ENCODE assay signal across 1 cellular context in the genomic region with DNA sequence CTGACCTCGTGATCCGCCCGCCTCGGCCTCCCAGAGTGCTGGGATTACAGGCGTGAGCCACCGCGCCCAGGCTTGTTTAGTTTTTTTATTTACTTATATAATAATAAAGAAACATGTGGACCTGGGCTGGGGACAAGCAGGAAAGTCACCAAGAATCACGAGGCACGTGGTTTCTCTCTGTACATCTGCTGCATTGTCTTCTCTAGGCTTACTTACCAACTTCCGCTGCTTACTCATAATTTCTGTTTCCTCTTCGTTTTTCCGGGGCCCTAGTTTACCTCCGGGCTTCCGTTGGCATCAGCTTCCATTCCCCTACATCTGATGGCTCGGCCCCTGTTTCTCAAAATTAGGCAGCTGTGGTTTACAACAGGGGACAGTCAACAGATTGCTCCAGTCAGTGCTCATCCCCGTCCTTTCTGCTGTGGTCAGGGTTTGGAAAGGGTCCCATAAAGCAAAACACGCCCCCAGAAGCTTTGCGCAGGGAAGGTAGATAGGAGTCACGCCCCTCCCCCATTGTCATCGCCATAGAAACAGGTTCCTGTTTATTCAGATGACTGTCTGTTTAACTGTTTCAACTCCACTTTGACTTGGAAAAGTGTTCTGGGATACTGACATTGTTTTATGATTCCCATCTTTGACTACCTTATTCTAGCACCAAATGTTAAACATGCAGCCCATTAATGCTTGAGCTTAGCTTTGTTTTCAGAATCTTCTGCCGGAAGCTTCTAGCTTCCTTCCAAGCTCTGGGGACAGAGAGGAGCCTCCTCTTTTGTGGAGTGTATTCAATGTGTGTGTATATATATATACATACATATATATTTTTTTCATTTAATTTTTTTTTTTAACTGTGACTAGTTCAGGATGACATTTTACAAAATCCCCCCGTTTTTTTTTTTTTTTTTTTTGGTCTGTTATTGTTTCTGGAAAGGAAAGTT.
TF ChIP-seq lines count a peak whose summit lies in the region.

No MANE protein-coding gene starts in this region.

TF ChIP-seq in GM12878, 131 proteins besides CTCF, POLR2A, EP300 and RAD21 (continued from another document):
- TF ChIP-seq, protein P1, sequence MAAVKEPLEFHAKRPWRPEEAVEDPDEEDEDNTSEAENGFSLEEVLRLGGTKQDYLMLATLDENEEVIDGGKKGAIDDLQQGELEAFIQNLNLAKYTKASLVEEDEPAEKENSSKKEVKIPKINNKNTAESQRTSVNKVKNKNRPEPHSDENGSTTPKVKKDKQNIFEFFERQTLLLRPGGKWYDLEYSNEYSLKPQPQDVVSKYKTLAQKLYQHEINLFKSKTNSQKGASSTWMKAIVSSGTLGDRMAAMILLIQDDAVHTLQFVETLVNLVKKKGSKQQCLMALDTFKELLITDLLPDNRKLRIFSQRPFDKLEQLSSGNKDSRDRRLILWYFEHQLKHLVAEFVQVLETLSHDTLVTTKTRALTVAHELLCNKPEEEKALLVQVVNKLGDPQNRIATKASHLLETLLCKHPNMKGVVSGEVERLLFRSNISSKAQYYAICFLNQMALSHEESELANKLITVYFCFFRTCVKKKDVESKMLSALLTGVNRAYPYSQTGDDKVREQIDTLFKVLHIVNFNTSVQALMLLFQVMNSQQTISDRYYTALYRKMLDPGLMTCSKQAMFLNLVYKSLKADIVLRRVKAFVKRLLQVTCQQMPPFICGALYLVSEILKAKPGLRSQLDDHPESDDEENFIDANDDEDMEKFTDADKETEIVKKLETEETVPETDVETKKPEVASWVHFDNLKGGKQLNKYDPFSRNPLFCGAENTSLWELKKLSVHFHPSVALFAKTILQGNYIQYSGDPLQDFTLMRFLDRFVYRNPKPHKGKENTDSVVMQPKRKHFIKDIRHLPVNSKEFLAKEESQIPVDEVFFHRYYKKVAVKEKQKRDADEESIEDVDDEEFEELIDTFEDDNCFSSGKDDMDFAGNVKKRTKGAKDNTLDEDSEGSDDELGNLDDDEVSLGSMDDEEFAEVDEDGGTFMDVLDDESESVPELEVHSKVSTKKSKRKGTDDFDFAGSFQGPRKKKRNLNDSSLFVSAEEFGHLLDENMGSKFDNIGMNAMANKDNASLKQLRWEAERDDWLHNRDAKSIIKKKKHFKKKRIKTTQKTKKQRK (IDR thresholded peaks at IDR 0.05; ENCODE audit: low read depth, low read length) = no peak
- TF ChIP-seq FOXK2 (IDR thresholded peaks at IDR 0.05) (no peak), BMI1 (IDR thresholded peaks at IDR 0.05; ENCODE audit: borderline replicate concordance) (peak; percentile 55; the same call in 1 of the 2 replicates), CEBPB (IDR thresholded peaks at IDR 0.05; ENCODE audit: borderline replicate concordance in 1 of 2, low read depth in 2 of 2, low read length in 2 of 2) (no peak), SMAD1 (IDR thresholded peaks at IDR 0.05; ENCODE audit: low read depth, partially characterized antibody) (no peak), CHD2 (IDR thresholded peaks at IDR 0.05; ENCODE audit: borderline replicate concordance, low read depth, low read length) (0 out of 2 replicates have a peak, but pooled peaks have one; percentile 50), DPF2 (IDR thresholded peaks at IDR 0.05) (peak; percentile 54; the same call in 1 of the 2 replicates), ETV6 (conservative IDR thresholded peaks at IDR 0.05 in 1 of 2, IDR thresholded peaks at IDR 0.05 in 1 of 2; ENCODE audit: borderline replicate concordance in 1 of 2, low read depth in 1 of 2) (peak in 1 of 2 experiments; percentile 97; a peak in 2 of 4 replicates), TAF1 (IDR thresholded peaks at IDR 0.05; ENCODE audit: borderline replicate concordance, low read depth, low read length) (no peak)
- TF ChIP-seq, protein P2, sequence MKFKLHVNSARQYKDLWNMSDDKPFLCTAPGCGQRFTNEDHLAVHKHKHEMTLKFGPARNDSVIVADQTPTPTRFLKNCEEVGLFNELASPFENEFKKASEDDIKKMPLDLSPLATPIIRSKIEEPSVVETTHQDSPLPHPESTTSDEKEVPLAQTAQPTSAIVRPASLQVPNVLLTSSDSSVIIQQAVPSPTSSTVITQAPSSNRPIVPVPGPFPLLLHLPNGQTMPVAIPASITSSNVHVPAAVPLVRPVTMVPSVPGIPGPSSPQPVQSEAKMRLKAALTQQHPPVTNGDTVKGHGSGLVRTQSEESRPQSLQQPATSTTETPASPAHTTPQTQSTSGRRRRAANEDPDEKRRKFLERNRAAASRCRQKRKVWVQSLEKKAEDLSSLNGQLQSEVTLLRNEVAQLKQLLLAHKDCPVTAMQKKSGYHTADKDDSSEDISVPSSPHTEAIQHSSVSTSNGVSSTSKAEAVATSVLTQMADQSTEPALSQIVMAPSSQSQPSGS (IDR thresholded peaks at IDR 0.05; ENCODE audit: low read length) = no peak
